In genomic region chr22:50523806-50524663, GRCh38 we compare ENCODE assay signal across 8 cellular contexts. TPM values are rescaled to one million over a fixed set of nuclear protein-coding genes. Genes with fewer than 3 reads are reported as not detected.
DNase-seq lines count a peak whose midpoint lies in the region; ATAC-seq and TF ChIP-seq lines count a peak whose summit lies in the region.

No MANE protein-coding gene starts in this region.

- no peak overlapping the region for H3K27ac ChIP-seq in HUES48 (ENCODE audit: low read depth, low read length)

- BruUV-seq in MCF 10A (replicated peaks; lab: Mats Ljungman, UMichigan) = no TSS peak

- H3K9ac ChIP-seq in HUES48 (ENCODE audit: low read depth, low read length) (no peak overlapping the region), mucosa of stomach (ENCODE audit: low read length) (peak overlapping the region; percentile 70)

- intact Hi-C loops in MCF 10A (cut with micrococcal nuclease) = no loop called here

- H3K9me3 Mint-ChIP-seq in MCF 10A (ENCODE audit: unreplicated experiment) = no peaks in the 10 kb centered on the region

- H3K4me1 Mint-ChIP-seq in MCF 10A (ENCODE audit: insufficient read depth, unreplicated experiment) = peaks cover 20% of the 10 kb centered on the region

- DNase-seq in BE2C (peak; percentile 78), MCF 10A (ENCODE audit: unreplicated experiment) (no peak), epidermal melanocyte (ENCODE audit: insufficient read length, low spot score) (no peak), germinal center (ENCODE audit: low spot score) (no peak), HUDEP-2 (lab: John Stamatoyannopoulos, UW; ENCODE audit: unreplicated experiment in 76 of 76) (no peak), omental fat pad (ENCODE audit: low spot score) (no peak)

- POLR2A ChIA-PET in MCF 10A (lab: Yijun Ruan, JAX) = interaction anchor here (0.6 to 7.1 kb wide), 15 partner anchors 9 to 280 kb away, joined by 3 to 170 read pairs (median 13); partner anchors contain the start of genes CHKB, KLHDC7B, LMF2 and NCAPH2

- H3K4me1 ChIP-seq in BE2C (peaks cover 13% of the 10 kb centered on the region; the same call in 1 of the 2 replicates), HUES48 (ENCODE audit: control insufficient read depth, insufficient read depth, low read length) (peaks cover 4% of the 10 kb centered on the region; the same call in 1 of the 2 replicates), mucosa of stomach (ENCODE audit: control insufficient read depth, insufficient read depth, low read length) (peaks cover 36% of the 10 kb centered on the region)

- H3K4me3 Mint-ChIP-seq in MCF 10A (ENCODE audit: unreplicated experiment) = peak overlapping the region; percentile 85

- peak overlapping the region; percentile 85 for H3K4me3 ChIP-seq in BE2C (ENCODE audit: low read depth, low read length)
- peak overlapping the region; percentile 87 for H3K4me3 ChIP-seq in HUES48 (ENCODE audit: low read depth, low read length)
- H3K4me3 ChIP-seq in mucosa of stomach (ENCODE audit: low read length) = peak overlapping the region; percentile 50

- no peak for ATAC-seq in omental fat pad (ENCODE audit: low FRiP score)

- H3K36me3 ChIP-seq in BE2C = peaks cover 42% of the 10 kb centered on the region
- peaks cover 40% of the 10 kb centered on the region for H3K36me3 ChIP-seq in HUES48 (ENCODE audit: control insufficient read depth, insufficient read depth, low read length)
- H3K36me3 ChIP-seq in mucosa of stomach (ENCODE audit: control insufficient read depth, insufficient read depth, low read length) = peaks cover 19% of the 10 kb centered on the region

- CTCF ChIA-PET in MCF 10A (lab: Yijun Ruan, JAX) = interaction anchor here (0.7 to 2.6 kb wide), 5 partner anchors 10 to 96 kb away, joined by 4 to 17 read pairs (median 5); partner anchors contain the start of gene SYCE3

- TF ChIP-seq CTCF in BE2C (IDR thresholded peaks at IDR 0.05; ENCODE audit: low read depth, low read length) (no peak), MCF 10A (IDR thresholded peaks at IDR 0.05; ENCODE audit: unreplicated experiment) (no peak), omental fat pad (IDR thresholded peaks at IDR 0.05) (no peak)

- H3K27me3 ChIP-seq in BE2C = no peaks in the 10 kb centered on the region
- peaks cover 25% of the 10 kb centered on the region for H3K27me3 ChIP-seq in HUES48 (ENCODE audit: control insufficient read depth, insufficient read depth, low read length)
- no peaks in the 10 kb centered on the region for H3K27me3 ChIP-seq in mucosa of stomach (ENCODE audit: control insufficient read depth, insufficient read depth, low read length)

- no peaks in the 10 kb centered on the region for H3K9me3 ChIP-seq in BE2C
- H3K9me3 ChIP-seq in HUES48 (ENCODE audit: control insufficient read depth, insufficient read depth, low read length) = no peaks in the 10 kb centered on the region
- H3K9me3 ChIP-seq in mucosa of stomach (ENCODE audit: control insufficient read depth, low read length) = no peaks in the 10 kb centered on the region

- no peaks in the 10 kb centered on the region for H3K27me3 Mint-ChIP-seq in MCF 10A (ENCODE audit: insufficient read depth, unreplicated experiment)

- H3K36me3 Mint-ChIP-seq in MCF 10A (ENCODE audit: insufficient read depth, unreplicated experiment) = peaks cover 60% of the 10 kb centered on the region

- H3K27ac Mint-ChIP-seq in MCF 10A (ENCODE audit: low read depth, unreplicated experiment) = peak overlapping the region; percentile 88

RNA-seq across cellular contexts. Expression of gene SCO2, which starts 1.4 kb away (rescaled TPM):
- 8.2 TPM for polyA plus RNA-seq in BE2C (2012; ENCODE audit: insufficient read depth, insufficient read length, low read depth)
- total RNA-seq in MCF 10A (2022) = 2.4 and 5.4 TPM in 2 replicates
- 10 to 100 TPM in 2 of 4 donors, 1 to 10 TPM in 2; 2.8 to 15.0 (median 9.2) TPM for total RNA-seq in omental fat pad

RNA-seq across cellular contexts. Expression of gene TYMP, which starts 5.8 kb away (rescaled TPM):
- polyA plus RNA-seq in BE2C (2012; ENCODE audit: insufficient read depth, insufficient read length, low read depth) = 5.2 TPM
- total RNA-seq in MCF 10A (2022) (41.0 and 54.4 TPM in 2 replicates), omental fat pad (100 to 1,000 TPM in 3 of 4 donors, 10 to 100 TPM in 1; 47.9 to 212 (median 144) TPM)

RNA-seq across cellular contexts. Expression of gene NCAPH2, which starts 16.0 kb away (rescaled TPM):
- 201 TPM for polyA plus RNA-seq in BE2C (2012; ENCODE audit: insufficient read depth, insufficient read length, low read depth)
- total RNA-seq in MCF 10A (2022) (31.6 and 39.8 TPM in 2 replicates), omental fat pad (10 to 100 TPM; 27.7 to 48.2 (median 29.5) TPM)

RNA-seq across cellular contexts. Expression of gene LMF2, which starts 16.5 kb away (rescaled TPM):
- 126 TPM for polyA plus RNA-seq in BE2C (2012; ENCODE audit: insufficient read depth, insufficient read length, low read depth)
- total RNA-seq in MCF 10A (2022) (49.4 and 50.9 TPM in 2 replicates), omental fat pad (10 to 100 TPM; 50.8 to 54.9 (median 51.7) TPM)

RNA-seq across cellular contexts. Expression of gene KLHDC7B, which starts 21.7 kb away (rescaled TPM):
- polyA plus RNA-seq in BE2C (2012; ENCODE audit: insufficient read depth, insufficient read length, low read depth) = 1.3 TPM
- total RNA-seq in MCF 10A (2022) = 0.98 and 4.1 TPM in 2 replicates
- total RNA-seq in omental fat pad = under 1 TPM in 1 of 4 donors, not detected in 3; 0.48 TPM
